ENCODE assay signal across 8 cellular contexts in the genomic region with DNA sequence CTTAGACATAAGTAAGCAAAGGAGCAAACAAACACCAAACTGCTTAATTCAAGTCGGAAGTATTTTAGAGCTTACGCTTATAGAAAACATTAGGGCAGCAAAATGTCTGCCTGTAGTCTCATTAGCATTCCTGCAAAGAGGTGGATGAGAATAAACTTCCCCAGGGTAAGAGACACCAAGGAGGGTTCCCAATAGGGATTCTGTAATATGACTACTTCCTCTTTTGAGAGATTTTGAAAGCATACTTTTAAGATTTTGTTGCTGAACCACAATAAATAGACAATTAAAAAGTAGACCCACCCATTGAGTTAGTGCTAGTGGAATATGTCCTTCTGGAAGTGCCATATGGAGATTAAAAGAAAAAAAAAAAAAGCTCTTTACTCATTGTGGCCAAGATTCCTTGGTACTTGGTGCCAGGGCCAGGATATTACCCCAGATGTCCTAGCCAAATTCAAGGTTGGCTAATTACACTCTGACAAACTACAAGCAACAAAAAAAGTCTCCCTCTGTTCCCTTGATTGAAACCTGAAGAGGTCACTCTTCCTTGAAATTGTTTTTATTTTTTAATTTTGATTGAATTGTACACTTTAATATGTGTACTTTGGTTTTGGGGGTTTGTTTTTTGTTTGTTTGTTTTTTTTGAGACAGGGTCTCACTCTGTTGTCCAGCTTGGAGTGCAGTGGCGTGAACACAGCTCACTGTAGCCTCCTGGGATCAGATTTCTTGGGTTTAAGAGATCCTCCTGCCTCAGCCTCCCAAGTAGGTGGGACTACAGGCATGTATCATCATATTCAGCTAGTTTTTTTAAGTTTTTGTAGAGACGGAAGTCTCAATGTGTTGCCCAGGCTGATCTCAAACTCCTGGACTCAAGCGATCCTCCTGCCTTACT. TPM values are rescaled to one million over a fixed set of nuclear protein-coding genes. Genes with fewer than 3 reads are reported as not detected.
DNase-seq lines count a peak whose midpoint lies in the region; FAIRE-seq and TF ChIP-seq lines count a peak whose summit lies in the region.
"Had no signal": no experiment of that assay in that cellular context is flagged by ENCODE, and none has a peak within 500 bp of the region (broad histone marks: within the 10 kb centered on the region; RNA-seq: fewer than 3 reads in every experiment).

No MANE protein-coding gene starts in this region.

- no peaks in the 10 kb centered on the region for H3K9me3 ChIP-seq in sigmoid colon

- in situ Hi-C loops in G401 (cut with HindIII; ENCODE audit: low sequenced_read_pairs) = no loop called here

- no peak for TF ChIP-seq CTCF in sigmoid colon (IDR thresholded peaks at IDR 0.05)

- no peaks in the 10 kb centered on the region for H3K27me3 ChIP-seq in sigmoid colon

- H3K27ac ChIP-seq in sigmoid colon = peak overlapping the region; percentile 57 to 99 (median 78)

- peaks cover 0 to 8% (median 0%) of the 10 kb centered on the region in 4 donors for H3K36me3 ChIP-seq in sigmoid colon

- no peak for FAIRE-seq in GM12892 (lab: Jason Lieb, UNC)

- DNase-seq in G401 (ENCODE audit: low spot score) = peak; percentile 93
- DNase-seq in NAMALWA (ENCODE audit: low spot score) = peak; percentile 40
- DNase-seq in cerebellar nuclear complex (lab: John Stamatoyannopoulos, UW) = peak; percentile 34 to 78
- no peak for DNase-seq in sigmoid colon
- DNase-seq in SW 1271 (lab: John Stamatoyannopoulos, UW) = no peak
- no peak for DNase-seq in GM12892 (ENCODE audit: insufficient read length)
- no peak for DNase-seq in stimulated activated CD4-positive, alpha-beta T cell treated with anti-CD3 and anti-CD28 coated beads, Interleukin-4, amount 100 ng/mL, for 4 hours
- DNase-seq: amniotic stem cell had no signal

- 86 to 89% methylated on average over 5 of the region's 5 CpGs for WGBS in sigmoid colon, 2 donors

- no peak for TF ChIP-seq EP300 in sigmoid colon (IDR thresholded peaks at IDR 0.05)

- H3K4me3 ChIP-seq in sigmoid colon = no peak overlapping the region

- H3K4me1 ChIP-seq in sigmoid colon = peaks cover 0 to 78% (median 61%) of the 10 kb centered on the region in 4 donors

- intact Hi-C loops in sigmoid colon (cut with DNase I) = no loop called here

- TF ChIP-seq POLR2A in sigmoid colon (IDR thresholded peaks at IDR 0.05) (no peak), GM12892 (IDR thresholded peaks at IDR 0.05; ENCODE audit: low read depth, low read length) (no peak)

RNA-seq across cellular contexts. Expression of a gene that starts 8.7 kb away (rescaled TPM):
- total RNA-seq in G401 (2014; rRNA removed; shearing (Covaris generic)) = 19.7 and 21.6 TPM in 2 replicates
- 100 to 1,000 TPM; 159 to 257 (median 196) TPM for total RNA-seq in sigmoid colon
- polyA plus RNA-seq in sigmoid colon = 10 to 100 TPM; 16.8 to 20.1 (median 19.5) TPM
- 19.6 TPM for polyA plus RNA-seq in GM12892 (2012; ENCODE audit: missing spikeins)

Comparison
In these comparisons a context has a peak if more than half of its experiments do, and no peak if none do; other contexts are left out.
1. DNase-seq: peak in G401 (single experiment), NAMALWA (single experiment) and cerebellar nuclear complex (2 of 2); none in sigmoid colon (single experiment), SW 1271 (0 of 2), GM12892 (single experiment) and stimulated activated CD4-positive, alpha-beta T cell treated with anti-CD3 and anti-CD28 coated beads, Interleukin-4, amount 100 ng/mL, for 4 hours (0 of 2).